Comparison of ENCODE assay signal across 8 cellular contexts in the genomic region with DNA sequence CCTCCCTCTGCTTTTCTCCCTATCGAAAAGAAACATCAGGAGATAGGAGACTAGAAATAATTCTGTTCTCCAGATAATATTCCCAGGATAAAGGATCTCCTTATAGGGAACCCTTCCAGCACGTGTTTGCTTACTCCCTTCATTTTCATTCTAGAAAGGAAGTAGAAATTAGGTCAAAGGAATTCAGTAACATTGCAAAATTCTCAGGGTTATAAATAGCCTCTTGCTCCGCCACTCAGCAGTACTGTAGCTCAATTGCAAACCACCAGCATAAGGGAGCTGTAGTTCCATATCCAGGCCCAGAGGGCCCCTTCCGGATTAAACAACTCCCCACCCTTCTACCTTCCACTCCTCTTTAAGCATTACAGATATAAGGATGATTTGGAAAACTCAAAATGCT. TPM values are rescaled to one million over a fixed set of nuclear protein-coding genes. Genes with fewer than 3 reads are reported as not detected.
DNase-seq lines count a peak whose midpoint lies in the region; ATAC-seq and TF ChIP-seq lines count a peak whose summit lies in the region.

No MANE protein-coding gene starts in this region.

- no peak for DNase-seq in Right ventricle myocardium inferior (ENCODE audit: missing footprints)
- no peak for DNase-seq in cardiac septum (ENCODE audit: low spot score)
- DNase-seq in cardiac fibroblast (ENCODE audit: low read depth in 2 of 2) = peak; percentile 81 to 89
- DNase-seq in medulla oblongata (ENCODE audit: extremely low spot score) = peak; percentile 49
- DNase-seq in NCI-H226 = no peak
- DNase-seq in DMS153 treated with DMSO at 0.1 percent for 48 hours (lab: John Stamatoyannopoulos, UW; ENCODE audit: unreplicated experiment) = no peak
- no peak for DNase-seq in HPDE6-E6E7 (ENCODE audit: extremely low spot score)

- ATAC-seq in Right ventricle myocardium inferior (peak; percentile 90), HG02571 (IDR thresholded peaks at IDR 0.05; ENCODE audit: unreplicated experiment) (no peak)

- TF ChIP-seq CTCF in cardiac fibroblast (IDR thresholded peaks at IDR 0.05; ENCODE audit: low read depth, low read length) = peak; percentile 2

- peak overlapping the region in 1 of 2 donors; percentile 8 for H3K4me3 ChIP-seq in cardiac fibroblast (replicated peaks in 1 of 2; ENCODE audit: low read depth in 2 of 2, low read length in 2 of 2)

- intact Hi-C loops in Right ventricle myocardium inferior (cut with DNase I) = no loop called here
- intact Hi-C loops in cardiac septum (cut with DNase I) = no loop called here

RNA-seq across cellular contexts. Expression of gene ELMO2, which starts 6.2 kb away (rescaled TPM):
- total RNA-seq in Right ventricle myocardium inferior (38.7 TPM), cardiac septum (35.0 TPM)

Comparison
In these comparisons a context has a peak if more than half of its experiments do, and no peak if none do; other contexts are left out.
1. DNase-seq: peak in cardiac fibroblast (2 of 2) and medulla oblongata (single experiment); none in Right ventricle myocardium inferior (single experiment), cardiac septum (single experiment), NCI-H226 (single experiment), DMS153 treated with DMSO at 0.1 percent for 48 hours (single experiment) and HPDE6-E6E7 (single experiment).